In the genomic region with DNA sequence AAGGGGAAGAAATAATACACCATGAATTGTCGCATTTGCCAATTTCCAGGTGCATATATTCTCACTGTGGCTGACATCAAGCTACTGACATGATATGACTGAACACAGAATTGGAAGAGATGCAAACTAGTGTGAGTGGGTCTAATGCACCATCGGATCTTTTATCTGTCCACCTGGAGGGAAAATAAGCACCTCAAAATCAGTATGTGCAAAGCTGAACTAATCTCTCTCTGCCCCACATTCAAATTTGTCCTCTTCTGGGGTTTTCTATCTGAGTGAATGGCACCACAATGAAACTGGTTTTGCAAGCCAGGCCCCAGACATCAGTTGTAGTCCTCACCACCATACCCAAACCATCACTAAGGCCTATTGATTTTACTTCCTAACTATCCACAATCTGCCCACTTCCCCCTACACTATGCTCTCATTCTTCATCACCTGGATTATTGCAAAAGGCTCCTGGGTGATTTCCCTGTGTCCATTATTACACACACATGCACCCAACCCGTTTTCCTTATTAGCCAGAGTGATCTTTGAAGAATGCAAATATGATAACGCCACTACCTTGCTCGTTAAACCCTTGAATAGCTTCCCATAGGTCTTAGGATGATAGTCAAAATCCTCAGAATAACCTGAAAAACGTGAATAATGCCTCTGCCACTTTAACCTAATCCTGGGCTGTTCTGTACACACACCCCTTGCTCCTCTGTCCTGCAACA, we compare ENCODE assay signal across 20 cellular contexts.
"Had no signal": no experiment of that assay in that cellular context is flagged by ENCODE, and none has a peak within 500 bp of the region (broad histone marks: within the 10 kb centered on the region; RNA-seq: fewer than 3 reads in every experiment).

No MANE protein-coding gene starts in this region.

- H3K36me3 Mint-ChIP-seq: natural killer cell treated with Interleukin-12 subunit alpha and Interleukin-12 subunit beta and Interleukin-15 and Interleukin-18, amount 100 ng/mL, for 72 hours; stimulated activated effector memory CD8-positive, alpha-beta T cell treated with anti-CD3 and anti-CD28 coated beads, Interleukin-12 subunit alpha, Interleukin-12 subunit beta, amount 100 ng/mL, for 72 hours had no signal

- H3K27me3 Mint-ChIP-seq: naive thymus-derived CD4-positive, alpha-beta T cell; natural killer cell treated with Interleukin-12 subunit alpha and Interleukin-12 subunit beta and Interleukin-15 and Interleukin-18, amount 100 ng/mL, for 72 hours had no signal

- H3K27ac Mint-ChIP-seq: mesothelial cell of epicardium; naive thymus-derived CD4-positive, alpha-beta T cell; natural killer cell treated with Interleukin-12 subunit alpha and Interleukin-12 subunit beta and Interleukin-15 and Interleukin-18, amount 100 ng/mL, for 72 hours; stimulated activated effector memory CD8-positive, alpha-beta T cell treated with anti-CD3 and anti-CD28 coated beads, Interleukin-12 subunit alpha, Interleukin-12 subunit beta, amount 100 ng/mL, for 72 hours had no signal

- DNase-seq: heart right ventricle; islet precursor cell; lower lobe of right lung; mammary epithelial cell; mesenchymal stem cell; naive thymus-derived CD4-positive, alpha-beta T cell; ovary; retina; right cardiac atrium; spleen; stimulated activated CD4-positive, alpha-beta T cell treated with anti-CD3 and anti-CD28 coated beads, Interleukin-4, amount 100 ng/mL, for 24 hours; stimulated activated naive CD4-positive, alpha-beta T cell; testis; thyroid gland; upper lobe of left lung had no signal

- H3K4me1 Mint-ChIP-seq: mesothelial cell of epicardium; naive thymus-derived CD4-positive, alpha-beta T cell; stimulated activated effector memory CD8-positive, alpha-beta T cell treated with anti-CD3 and anti-CD28 coated beads, Interleukin-12 subunit alpha, Interleukin-12 subunit beta, amount 100 ng/mL, for 72 hours had no signal

- ATAC-seq: heart right ventricle; left lobe of liver; lower lobe of right lung; naive thymus-derived CD4-positive, alpha-beta T cell; natural killer cell treated with Interleukin-12 subunit alpha and Interleukin-12 subunit beta and Interleukin-15 and Interleukin-18, amount 100 ng/mL, for 72 hours; right cardiac atrium; sciatic nerve; stimulated activated effector memory CD8-positive, alpha-beta T cell treated with anti-CD3 and anti-CD28 coated beads, Interleukin-12 subunit alpha, Interleukin-12 subunit beta, amount 100 ng/mL, for 72 hours had no signal

- H3K4me3 Mint-ChIP-seq: mesothelial cell of epicardium; naive thymus-derived CD4-positive, alpha-beta T cell; natural killer cell treated with Interleukin-12 subunit alpha and Interleukin-12 subunit beta and Interleukin-15 and Interleukin-18, amount 100 ng/mL, for 72 hours; stimulated activated effector memory CD8-positive, alpha-beta T cell treated with anti-CD3 and anti-CD28 coated beads, Interleukin-12 subunit alpha, Interleukin-12 subunit beta, amount 100 ng/mL, for 72 hours had no signal

- H3K9me3 Mint-ChIP-seq: natural killer cell treated with Interleukin-12 subunit alpha and Interleukin-12 subunit beta and Interleukin-15 and Interleukin-18, amount 100 ng/mL, for 72 hours had no signal
